In the genomic region with DNA sequence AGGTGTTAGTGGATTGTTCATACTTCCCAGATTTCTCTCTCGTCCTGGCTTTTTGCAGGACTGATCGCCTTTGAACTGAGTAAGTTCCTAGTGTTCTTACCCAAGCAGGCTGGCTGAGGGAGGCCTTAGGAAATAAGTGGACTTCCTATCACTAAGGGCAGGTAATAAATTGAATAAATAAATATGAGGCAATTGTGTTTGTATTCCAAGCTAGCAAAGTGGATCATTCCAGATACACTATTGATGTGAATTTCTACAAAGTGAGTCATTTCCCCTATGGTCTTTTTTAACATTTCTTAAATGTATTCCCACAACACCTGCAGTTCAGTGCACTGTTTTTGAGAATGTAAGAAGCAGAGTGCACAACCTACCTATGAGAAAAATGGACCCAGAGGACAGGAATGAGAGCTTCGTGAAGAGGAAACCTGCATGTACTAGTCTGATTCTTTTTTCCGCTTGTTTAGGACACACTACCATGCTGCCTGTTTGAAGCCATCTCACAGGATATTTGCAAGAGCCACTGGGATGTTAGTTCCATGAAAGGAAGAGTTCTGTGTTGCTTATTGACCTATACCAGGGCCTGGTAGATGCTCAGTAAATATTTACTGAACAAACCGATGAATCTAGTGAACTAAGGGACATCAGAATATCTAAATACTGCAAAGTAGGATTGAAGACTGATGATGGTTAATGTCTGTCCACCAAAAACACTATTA, we compare ENCODE assay signal across 2 cellular contexts.
TF ChIP-seq lines count a peak whose summit lies in the region.

No MANE protein-coding gene starts in this region.

TF ChIP-seq in SK-N-SH treated with all-trans-retinoic acid at 6 μM for 48 hours, 23 proteins besides CTCF, POLR2A, EP300 and RAD21 (continued from another document):
- TF ChIP-seq RARB (CRISPR knock-in tag; IDR thresholded peaks at IDR 0.05) (no peak), ZNF565 (CRISPR knock-in tag; conservative IDR thresholded peaks at IDR 0.05; ENCODE audit: low read depth) (no peak), CSDC2 (CRISPR knock-in tag; IDR thresholded peaks at IDR 0.05) (no peak), ISL1 (CRISPR knock-in tag; IDR thresholded peaks at IDR 0.05) (no peak)
- TF ChIP-seq, protein P1, sequence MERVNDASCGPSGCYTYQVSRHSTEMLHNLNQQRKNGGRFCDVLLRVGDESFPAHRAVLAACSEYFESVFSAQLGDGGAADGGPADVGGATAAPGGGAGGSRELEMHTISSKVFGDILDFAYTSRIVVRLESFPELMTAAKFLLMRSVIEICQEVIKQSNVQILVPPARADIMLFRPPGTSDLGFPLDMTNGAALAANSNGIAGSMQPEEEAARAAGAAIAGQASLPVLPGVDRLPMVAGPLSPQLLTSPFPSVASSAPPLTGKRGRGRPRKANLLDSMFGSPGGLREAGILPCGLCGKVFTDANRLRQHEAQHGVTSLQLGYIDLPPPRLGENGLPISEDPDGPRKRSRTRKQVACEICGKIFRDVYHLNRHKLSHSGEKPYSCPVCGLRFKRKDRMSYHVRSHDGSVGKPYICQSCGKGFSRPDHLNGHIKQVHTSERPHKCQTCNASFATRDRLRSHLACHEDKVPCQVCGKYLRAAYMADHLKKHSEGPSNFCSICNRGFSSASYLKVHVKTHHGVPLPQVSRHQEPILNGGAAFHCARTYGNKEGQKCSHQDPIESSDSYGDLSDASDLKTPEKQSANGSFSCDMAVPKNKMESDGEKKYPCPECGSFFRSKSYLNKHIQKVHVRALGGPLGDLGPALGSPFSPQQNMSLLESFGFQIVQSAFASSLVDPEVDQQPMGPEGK (CRISPR knock-in tag; IDR thresholded peaks at IDR 0.05; ENCODE audit: borderline replicate concordance): no peak
TF ChIP-seq in SK-N-SH treated with all-trans-retinoic acid at 6 μM for 48 hours: peak in this region for 0.

TF ChIP-seq in HepG2, 621 proteins besides CTCF, POLR2A, EP300 and RAD21 (continued from another document):
- TF ChIP-seq, protein P2, sequence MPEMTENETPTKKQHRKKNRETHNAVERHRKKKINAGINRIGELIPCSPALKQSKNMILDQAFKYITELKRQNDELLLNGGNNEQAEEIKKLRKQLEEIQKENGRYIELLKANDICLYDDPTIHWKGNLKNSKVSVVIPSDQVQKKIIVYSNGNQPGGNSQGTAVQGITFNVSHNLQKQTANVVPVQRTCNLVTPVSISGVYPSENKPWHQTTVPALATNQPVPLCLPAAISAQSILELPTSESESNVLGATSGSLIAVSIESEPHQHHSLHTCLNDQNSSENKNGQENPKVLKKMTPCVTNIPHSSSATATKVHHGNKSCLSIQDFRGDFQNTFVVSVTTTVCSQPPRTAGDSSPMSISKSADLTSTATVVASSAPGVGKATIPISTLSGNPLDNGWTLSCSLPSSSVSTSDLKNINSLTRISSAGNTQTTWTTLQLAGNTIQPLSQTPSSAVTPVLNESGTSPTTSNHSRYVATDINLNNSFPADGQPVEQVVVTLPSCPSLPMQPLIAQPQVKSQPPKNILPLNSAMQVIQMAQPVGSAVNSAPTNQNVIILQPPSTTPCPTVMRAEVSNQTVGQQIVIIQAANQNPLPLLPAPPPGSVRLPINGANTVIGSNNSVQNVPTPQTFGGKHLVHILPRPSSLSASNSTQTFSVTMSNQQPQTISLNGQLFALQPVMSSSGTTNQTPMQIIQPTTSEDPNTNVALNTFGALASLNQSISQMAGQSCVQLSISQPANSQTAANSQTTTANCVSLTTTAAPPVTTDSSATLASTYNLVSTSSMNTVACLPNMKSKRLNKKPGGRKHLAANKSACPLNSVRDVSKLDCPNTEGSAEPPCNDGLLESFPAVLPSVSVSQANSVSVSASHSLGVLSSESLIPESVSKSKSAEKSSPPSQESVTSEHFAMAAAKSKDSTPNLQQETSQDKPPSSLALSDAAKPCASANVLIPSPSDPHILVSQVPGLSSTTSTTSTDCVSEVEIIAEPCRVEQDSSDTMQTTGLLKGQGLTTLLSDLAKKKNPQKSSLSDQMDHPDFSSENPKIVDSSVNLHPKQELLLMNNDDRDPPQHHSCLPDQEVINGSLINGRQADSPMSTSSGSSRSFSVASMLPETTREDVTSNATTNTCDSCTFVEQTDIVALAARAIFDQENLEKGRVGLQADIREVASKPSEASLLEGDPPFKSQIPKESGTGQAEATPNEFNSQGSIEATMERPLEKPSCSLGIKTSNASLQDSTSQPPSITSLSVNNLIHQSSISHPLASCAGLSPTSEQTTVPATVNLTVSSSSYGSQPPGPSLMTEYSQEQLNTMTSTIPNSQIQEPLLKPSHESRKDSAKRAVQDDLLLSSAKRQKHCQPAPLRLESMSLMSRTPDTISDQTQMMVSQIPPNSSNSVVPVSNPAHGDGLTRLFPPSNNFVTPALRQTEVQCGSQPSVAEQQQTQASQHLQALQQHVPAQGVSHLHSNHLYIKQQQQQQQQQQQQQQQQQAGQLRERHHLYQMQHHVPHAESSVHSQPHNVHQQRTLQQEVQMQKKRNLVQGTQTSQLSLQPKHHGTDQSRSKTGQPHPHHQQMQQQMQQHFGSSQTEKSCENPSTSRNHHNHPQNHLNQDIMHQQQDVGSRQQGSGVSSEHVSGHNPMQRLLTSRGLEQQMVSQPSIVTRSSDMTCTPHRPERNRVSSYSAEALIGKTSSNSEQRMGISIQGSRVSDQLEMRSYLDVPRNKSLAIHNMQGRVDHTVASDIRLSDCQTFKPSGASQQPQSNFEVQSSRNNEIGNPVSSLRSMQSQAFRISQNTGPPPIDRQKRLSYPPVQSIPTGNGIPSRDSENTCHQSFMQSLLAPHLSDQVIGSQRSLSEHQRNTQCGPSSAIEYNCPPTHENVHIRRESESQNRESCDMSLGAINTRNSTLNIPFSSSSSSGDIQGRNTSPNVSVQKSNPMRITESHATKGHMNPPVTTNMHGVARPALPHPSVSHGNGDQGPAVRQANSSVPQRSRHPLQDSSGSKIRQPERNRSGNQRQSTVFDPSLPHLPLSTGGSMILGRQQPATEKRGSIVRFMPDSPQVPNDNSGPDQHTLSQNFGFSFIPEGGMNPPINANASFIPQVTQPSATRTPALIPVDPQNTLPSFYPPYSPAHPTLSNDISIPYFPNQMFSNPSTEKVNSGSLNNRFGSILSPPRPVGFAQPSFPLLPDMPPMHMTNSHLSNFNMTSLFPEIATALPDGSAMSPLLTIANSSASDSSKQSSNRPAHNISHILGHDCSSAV (CRISPR knock-in tag; IDR thresholded peaks at IDR 0.05; ENCODE audit: borderline replicate concordance): no peak
- TF ChIP-seq ZNF17 (CRISPR knock-in tag; IDR thresholded peaks at IDR 0.05): no peak
- TF ChIP-seq ZFAT (CRISPR knock-in tag; conservative IDR thresholded peaks at IDR 0.05): no peak
- TF ChIP-seq PPARG (CRISPR knock-in tag; conservative IDR thresholded peaks at IDR 0.05): no peak
- no peak for TF ChIP-seq MED13 (CRISPR knock-in tag; IDR thresholded peaks at IDR 0.05)
- TF ChIP-seq ZBTB7A (CRISPR knock-in tag; IDR thresholded peaks at IDR 0.05): no peak
